1 cellular context compared by ENCODE assay signal in the genomic region with DNA sequence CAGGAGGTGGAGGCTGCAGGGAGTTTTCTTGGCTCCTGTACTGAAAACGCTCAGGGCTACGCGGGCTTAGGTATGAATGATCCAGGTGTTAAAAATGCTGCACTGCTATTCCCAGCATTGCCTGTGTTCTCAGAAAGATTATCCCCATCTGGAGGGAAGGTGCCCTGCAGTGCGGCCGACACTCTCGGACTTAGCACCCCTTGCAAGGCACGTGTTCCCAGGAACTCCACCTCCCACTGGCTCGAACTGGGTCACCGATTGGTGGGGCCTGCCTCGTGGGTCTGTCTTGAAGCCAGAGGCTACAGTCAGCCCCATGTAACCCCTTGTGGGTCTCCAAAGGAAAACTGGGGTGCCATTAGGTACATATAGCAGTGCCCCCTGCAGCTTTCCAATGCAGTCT.
TF ChIP-seq lines count a peak whose summit lies in the region.

No MANE protein-coding gene starts in this region.

TF ChIP-seq in HepG2, 621 proteins besides CTCF, POLR2A, EP300 and RAD21 (continued from another document and continues in another):
- TF ChIP-seq MLX (CRISPR knock-in tag; IDR thresholded peaks at IDR 0.05) (no peak), ADNP (CRISPR knock-in tag; IDR thresholded peaks at IDR 0.05) (no peak), SALL1 (CRISPR knock-in tag; IDR thresholded peaks at IDR 0.05) (peak; percentile 75), POLR2G (IDR thresholded peaks at IDR 0.05; ENCODE audit: low read depth, low read length) (no peak), SNAPC2 (CRISPR knock-in tag; IDR thresholded peaks at IDR 0.05) (no peak), CREM (IDR thresholded peaks at IDR 0.05) (no peak), CREM (CRISPR knock-in tag; IDR thresholded peaks at IDR 0.05) (no peak), SRSF1 (optimal IDR thresholded peaks at IDR 0.05; ENCODE audit: low read depth, low read length) (no peak), ZNF281 (CRISPR knock-in tag; IDR thresholded peaks at IDR 0.05; ENCODE audit: borderline replicate concordance) (no peak), ZNF770 (CRISPR knock-in tag; IDR thresholded peaks at IDR 0.05) (peak; percentile 47; the same call in 1 of the 2 replicates), REL (CRISPR knock-in tag; conservative IDR thresholded peaks at IDR 0.05) (no peak), GATA4 (IDR thresholded peaks at IDR 0.05; ENCODE audit: borderline replicate concordance, low read depth) (no peak), ZNF30 (CRISPR knock-in tag; IDR thresholded peaks at IDR 0.05) (no peak), ZFP36 (IDR thresholded peaks at IDR 0.05; ENCODE audit: borderline replicate concordance, low read depth, low read length, partially characterized antibody) (no peak), ZNF747 (CRISPR knock-in tag; IDR thresholded peaks at IDR 0.05; ENCODE audit: borderline replicate concordance) (0 out of 2 replicates have a peak, but pooled peaks have one; percentile 30), NR2C2 (CRISPR knock-in tag; IDR thresholded peaks at IDR 0.05; ENCODE audit: borderline replicate concordance) (no peak), ZNF670 (CRISPR knock-in tag; IDR thresholded peaks at IDR 0.05; ENCODE audit: borderline replicate concordance) (no peak), ZNF749 (CRISPR knock-in tag; IDR thresholded peaks at IDR 0.05; ENCODE audit: borderline replicate concordance) (no peak), TFDP1 (CRISPR knock-in tag; IDR thresholded peaks at IDR 0.05; ENCODE audit: borderline replicate concordance) (peak; percentile 82; the same call in 1 of the 2 replicates), ZFP1 (CRISPR knock-in tag; IDR thresholded peaks at IDR 0.05) (no peak), HNF1A (IDR thresholded peaks at IDR 0.05; ENCODE audit: low read depth) (no peak), HNF1A (CRISPR knock-in tag; IDR thresholded peaks at IDR 0.05; ENCODE audit: borderline replicate concordance) (no peak), ELF4 (CRISPR knock-in tag; IDR thresholded peaks at IDR 0.05; ENCODE audit: borderline replicate concordance) (no peak), NBN (conservative IDR thresholded peaks at IDR 0.05) (no peak), SMAD3 (CRISPR knock-in tag; IDR thresholded peaks at IDR 0.05) (no peak), KDM2A (CRISPR knock-in tag; IDR thresholded peaks at IDR 0.05; ENCODE audit: borderline replicate concordance, low read depth) (peak; percentile 33; the same call in 1 of the 2 replicates), ZIK1 (CRISPR knock-in tag; IDR thresholded peaks at IDR 0.05; ENCODE audit: borderline replicate concordance, low read depth) (no peak), STAG1 (CRISPR knock-in tag; IDR thresholded peaks at IDR 0.05) (no peak), ZNF703 (CRISPR knock-in tag; IDR thresholded peaks at IDR 0.05; ENCODE audit: borderline replicate concordance) (no peak), ZNF263 (CRISPR knock-in tag; IDR thresholded peaks at IDR 0.05) (no peak), HNF4G (IDR thresholded peaks at IDR 0.05; ENCODE audit: borderline replicate concordance, low read depth, low read length) (no peak), HNF4G (CRISPR knock-in tag; IDR thresholded peaks at IDR 0.05; ENCODE audit: borderline replicate concordance, low read depth) (no peak), PAWR (CRISPR knock-in tag; IDR thresholded peaks at IDR 0.05; ENCODE audit: borderline replicate concordance) (no peak), SMARCC2 (IDR thresholded peaks at IDR 0.05) (no peak), ZNF253 (CRISPR knock-in tag; IDR thresholded peaks at IDR 0.05; ENCODE audit: borderline replicate concordance) (no peak), ZFAT (CRISPR knock-in tag; conservative IDR thresholded peaks at IDR 0.05) (no peak), ZSCAN21 (CRISPR knock-in tag; IDR thresholded peaks at IDR 0.05; ENCODE audit: borderline replicate concordance) (no peak; the same call in 1 of the 2 replicates), THAP11 (CRISPR knock-in tag; IDR thresholded peaks at IDR 0.05) (no peak), ZNF605 (CRISPR knock-in tag; IDR thresholded peaks at IDR 0.05) (peak; percentile 42; the same call in 1 of the 2 replicates), ZZZ3 (CRISPR knock-in tag; IDR thresholded peaks at IDR 0.05; ENCODE audit: borderline replicate concordance) (no peak), ZNF280D (CRISPR knock-in tag; IDR thresholded peaks at IDR 0.05) (no peak)
- TF ChIP-seq, protein P1, sequence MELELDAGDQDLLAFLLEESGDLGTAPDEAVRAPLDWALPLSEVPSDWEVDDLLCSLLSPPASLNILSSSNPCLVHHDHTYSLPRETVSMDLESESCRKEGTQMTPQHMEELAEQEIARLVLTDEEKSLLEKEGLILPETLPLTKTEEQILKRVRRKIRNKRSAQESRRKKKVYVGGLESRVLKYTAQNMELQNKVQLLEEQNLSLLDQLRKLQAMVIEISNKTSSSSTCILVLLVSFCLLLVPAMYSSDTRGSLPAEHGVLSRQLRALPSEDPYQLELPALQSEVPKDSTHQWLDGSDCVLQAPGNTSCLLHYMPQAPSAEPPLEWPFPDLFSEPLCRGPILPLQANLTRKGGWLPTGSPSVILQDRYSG (CRISPR knock-in tag; IDR thresholded peaks at IDR 0.05), result no peak
- TF ChIP-seq, protein P2, sequence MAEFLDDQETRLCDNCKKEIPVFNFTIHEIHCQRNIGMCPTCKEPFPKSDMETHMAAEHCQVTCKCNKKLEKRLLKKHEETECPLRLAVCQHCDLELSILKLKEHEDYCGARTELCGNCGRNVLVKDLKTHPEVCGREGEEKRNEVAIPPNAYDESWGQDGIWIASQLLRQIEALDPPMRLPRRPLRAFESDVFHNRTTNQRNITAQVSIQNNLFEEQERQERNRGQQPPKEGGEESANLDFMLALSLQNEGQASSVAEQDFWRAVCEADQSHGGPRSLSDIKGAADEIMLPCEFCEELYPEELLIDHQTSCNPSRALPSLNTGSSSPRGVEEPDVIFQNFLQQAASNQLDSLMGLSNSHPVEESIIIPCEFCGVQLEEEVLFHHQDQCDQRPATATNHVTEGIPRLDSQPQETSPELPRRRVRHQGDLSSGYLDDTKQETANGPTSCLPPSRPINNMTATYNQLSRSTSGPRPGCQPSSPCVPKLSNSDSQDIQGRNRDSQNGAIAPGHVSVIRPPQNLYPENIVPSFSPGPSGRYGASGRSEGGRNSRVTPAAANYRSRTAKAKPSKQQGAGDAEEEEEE (CRISPR knock-in tag; IDR thresholded peaks at IDR 0.05; ENCODE audit: borderline replicate concordance), result no peak
- TF ChIP-seq, protein P3, sequence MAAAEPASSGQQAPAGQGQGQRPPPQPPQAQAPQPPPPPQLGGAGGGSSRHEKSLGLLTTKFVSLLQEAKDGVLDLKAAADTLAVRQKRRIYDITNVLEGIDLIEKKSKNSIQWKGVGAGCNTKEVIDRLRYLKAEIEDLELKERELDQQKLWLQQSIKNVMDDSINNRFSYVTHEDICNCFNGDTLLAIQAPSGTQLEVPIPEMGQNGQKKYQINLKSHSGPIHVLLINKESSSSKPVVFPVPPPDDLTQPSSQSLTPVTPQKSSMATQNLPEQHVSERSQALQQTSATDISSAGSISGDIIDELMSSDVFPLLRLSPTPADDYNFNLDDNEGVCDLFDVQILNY (CRISPR knock-in tag; conservative IDR thresholded peaks at IDR 0.05), result no peak
